Comparison of ENCODE assay signal across 21 cellular contexts in genomic region chr3:22315925-22316324, GRCh38.
"Had no signal": no experiment of that assay in that cellular context is flagged by ENCODE, and none has a peak within 500 bp of the region (broad histone marks: within the 10 kb centered on the region; RNA-seq: fewer than 3 reads in every experiment).

No MANE protein-coding gene starts in this region.

- DNase-seq: activated CD4-positive, alpha-beta T cell treated with anti-CD3 and anti-CD28 coated beads, Interleukin-2, amount 50 U/mL, for 4 hours; activated CD8-positive, alpha-beta memory T cell treated with anti-CD3 and anti-CD28 coated beads, Interleukin-2, amount 50 U/mL, for 48 hours; activated effector memory CD4-positive, alpha-beta T cell treated with Interleukin-2 at 50 U/mL for 16 hours; activated naive CD4-positive, alpha-beta T cell treated with anti-CD3 and anti-CD28 coated beads for 36 hours; activated T-cell treated with anti-CD3 and anti-CD28 coated beads, Interleukin-2, amount 50 U/mL, for 4 hours; amygdala; cerebellar nuclear complex; heart right ventricle; left colon; mesenchymal stem cell; pancreas; psoas muscle; right cardiac atrium; stimulated activated CD4-positive, alpha-beta T cell treated with anti-CD3 and anti-CD28 coated beads, Interleukin-12 subunit alpha, Interleukin-12 subunit beta, amount 100 ng/mL, for 4 hours; stimulated activated CD4-positive, alpha-beta T cell treated with anti-CD3 and anti-CD28 coated beads, Interleukin-4, amount 100 ng/mL, for 4 hours; stimulated activated naive CD8-positive, alpha-beta T cell treated with anti-CD3 and anti-CD28 coated beads, Interleukin-15, Interleukin-2, amounts not matched to agents 100 U/mL and 50 U/mL, for 24 hours; T-helper 1 cell; upper lobe of left lung had no signal

- H3K27ac Mint-ChIP-seq: activated naive CD4-positive, alpha-beta T cell treated with anti-CD3 and anti-CD28 coated beads for 36 hours; nephron; WTC11 had no signal

- H3K4me3 Mint-ChIP-seq: activated naive CD4-positive, alpha-beta T cell treated with anti-CD3 and anti-CD28 coated beads for 36 hours; activated T-cell treated with anti-CD3 and anti-CD28 coated beads, Interleukin-2, amount 50 U/mL, for 4 hours; nephron; WTC11 had no signal

- H3K9me3 Mint-ChIP-seq: nephron, WTC11 had no signal

- H3K4me3 ChIP-seq: coronary artery, heart right ventricle, pancreas, psoas muscle, upper lobe of left lung had no signal

- ATAC-seq: activated T-cell treated with anti-CD3 and anti-CD28 coated beads, Interleukin-2, amount 50 U/mL, for 4 hours; heart right ventricle; left colon; pancreas; psoas muscle; right cardiac atrium; stimulated activated naive CD8-positive, alpha-beta T cell treated with anti-CD3 and anti-CD28 coated beads, Interleukin-15, Interleukin-2, amounts not matched to agents 100 U/mL and 50 U/mL, for 24 hours; WTC11 had no signal

- H3K36me3 Mint-ChIP-seq: WTC11 had no signal

- H3K4me1 Mint-ChIP-seq: nephron, WTC11 had no signal
